Comparison of ENCODE assay signal across 19 cellular contexts in genomic region chr7:46286957-46287356, GRCh38.
DNase-seq lines count a peak whose midpoint lies in the region; ATAC-seq, FAIRE-seq and TF ChIP-seq lines count a peak whose summit lies in the region.
"Had no signal": no experiment of that assay in that cellular context is flagged by ENCODE, and none has a peak within 500 bp of the region (broad histone marks: within the 10 kb centered on the region; RNA-seq: fewer than 3 reads in every experiment).

No MANE protein-coding gene starts in this region.

- intact Hi-C loops in Right ventricle myocardium superior (cut with DNase I) = no loop called here
- intact Hi-C loops in kidney (cut with DNase I) = no loop called here

- no peaks in the 10 kb centered on the region for H3K27me3 Mint-ChIP-seq in neural crest cell (ENCODE audit: low read depth)
- H3K27me3 Mint-ChIP-seq: CD4-positive, CD25-positive, alpha-beta regulatory T cell; CD8-positive, alpha-beta memory T cell had no signal

- H3K9ac ChIP-seq in kidney (ENCODE audit: low read length in 2 of 2) = no peak overlapping the region
- H3K9ac ChIP-seq: GM23248 had no signal

- H3K4me3 Mint-ChIP-seq in neural crest cell = no peak overlapping the region
- H3K4me3 Mint-ChIP-seq: CD4-positive, CD25-positive, alpha-beta regulatory T cell; CD8-positive, alpha-beta memory T cell had no signal

- H3K27ac ChIP-seq in right atrium auricular region = no peak overlapping the region
- peak overlapping the region; percentile 37 for H3K27ac ChIP-seq in epithelial cell of prostate
- no peak overlapping the region for H3K27ac ChIP-seq in kidney (ENCODE audit: low read depth in 2 of 2, low read length in 2 of 2)
- H3K27ac ChIP-seq: GM23248 had no signal

- H3K36me3 Mint-ChIP-seq in neural crest cell (ENCODE audit: low read depth) = no peaks in the 10 kb centered on the region
- H3K36me3 Mint-ChIP-seq: CD4-positive, CD25-positive, alpha-beta regulatory T cell; CD8-positive, alpha-beta memory T cell had no signal

- H3K27ac Mint-ChIP-seq in neural crest cell (ENCODE audit: unreplicated experiment) = peak overlapping the region; percentile 58
- H3K27ac Mint-ChIP-seq: CD4-positive, CD25-positive, alpha-beta regulatory T cell; CD8-positive, alpha-beta memory T cell had no signal

- no peak for FAIRE-seq in kidney (lab: Jason Lieb, UNC)
- FAIRE-seq: G401.6, GM12891 had no signal

- H3K36me3 ChIP-seq in right atrium auricular region (no peaks in the 10 kb centered on the region), kidney (ENCODE audit: control insufficient read depth in 1 of 2, insufficient read depth in 2 of 2, low read length in 2 of 2) (no peaks in the 10 kb centered on the region)
- H3K36me3 ChIP-seq: BE2C, HAP-1 had no signal

- H3K4me3 ChIP-seq in right atrium auricular region (no peak overlapping the region), kidney (ENCODE audit: low read length in 2 of 2) (no peak overlapping the region)
- H3K4me3 ChIP-seq: GM23248, HAP-1 had no signal

- no peaks in the 10 kb centered on the region for H3K9me3 Mint-ChIP-seq in neural crest cell

- no peak for DNase-seq in Right ventricle myocardium superior
- no peak for DNase-seq in right atrium auricular region (ENCODE audit: low spot score)
- DNase-seq in epithelial cell of prostate (ENCODE audit: low read depth, low spot score) = no peak
- no peak for DNase-seq in neural crest cell (ENCODE audit: low read depth, low spot score)
- no peak for DNase-seq in kidney
- DNase-seq: ACHN; BE2C; C1 segment of cervical spinal cord; CD4-positive, CD25-positive, alpha-beta regulatory T cell; CD8-positive, alpha-beta memory T cell; COR-L47; DMS 273 treated with DMSO at 0.1 percent for 48 hours; DND-41; EL; GM23248 had no signal

- H3K27me3 ChIP-seq in right atrium auricular region = no peaks in the 10 kb centered on the region
- H3K27me3 ChIP-seq: BE2C had no signal

- TF ChIP-seq CTCF in right atrium auricular region (IDR thresholded peaks at IDR 0.05) = no peak
- TF ChIP-seq CTCF in neural crest cell (conservative IDR thresholded peaks at IDR 0.05) = no peak
- TF ChIP-seq CTCF in kidney (IDR thresholded peaks at IDR 0.05; ENCODE audit: borderline replicate concordance, extremely low read depth, insufficient read depth) = no peak

- H3K4me1 ChIP-seq in right atrium auricular region (no peaks in the 10 kb centered on the region), kidney (ENCODE audit: control insufficient read depth in 1 of 2, insufficient read depth in 1 of 2, low read depth in 1 of 2, low read length in 2 of 2) (peaks cover 0 to 3% of the 10 kb centered on the region in 2 donors)
- H3K4me1 ChIP-seq: HAP-1 had no signal

- peaks cover 67% of the 10 kb centered on the region for H3K4me1 Mint-ChIP-seq in neural crest cell
- H3K4me1 Mint-ChIP-seq: CD4-positive, CD25-positive, alpha-beta regulatory T cell; CD8-positive, alpha-beta memory T cell had no signal

- ATAC-seq in Right ventricle myocardium superior (ENCODE audit: poor library complexity) (peak; percentile 80), HG03378 (IDR thresholded peaks at IDR 0.05; ENCODE audit: unreplicated experiment) (no peak)

- H3K9me3 ChIP-seq in right atrium auricular region (no peaks in the 10 kb centered on the region), kidney (ENCODE audit: control insufficient read depth in 1 of 2, low read length in 2 of 2) (no peaks in the 10 kb centered on the region)
- H3K9me3 ChIP-seq: BE2C, HAP-1 had no signal
